ENCODE assay signal across 20 cellular contexts in genomic region chr14:72946491-72946890, GRCh38. TPM values are rescaled to one million over a fixed set of nuclear protein-coding genes. Genes with fewer than 3 reads are reported as not detected.
DNase-seq lines count a peak whose midpoint lies in the region; ATAC-seq and TF ChIP-seq lines count a peak whose summit lies in the region.
"Had no signal": no experiment of that assay in that cellular context is flagged by ENCODE, and none has a peak within 500 bp of the region (broad histone marks: within the 10 kb centered on the region; RNA-seq: fewer than 3 reads in every experiment).

No MANE protein-coding gene starts in this region.

- H3K27ac ChIP-seq in IMR-90 (ENCODE audit: insufficient read depth, low read length): no peak overlapping the region
- H3K27ac ChIP-seq in testis: no peak overlapping the region
- H3K27ac ChIP-seq in GM23338 (ENCODE audit: low read depth): no peak overlapping the region
- H3K27ac ChIP-seq: Peyer's patch had no signal

- H3K27me3 ChIP-seq in IMR-90 (ENCODE audit: control insufficient read depth, insufficient read depth, low read length) (no peaks in the 10 kb centered on the region), testis (no peaks in the 10 kb centered on the region), GM23338 (ENCODE audit: insufficient read depth) (no peaks in the 10 kb centered on the region)
- H3K27me3 ChIP-seq: MG63, Peyer's patch had no signal

- H3K36me3 Mint-ChIP-seq in GM23338 (ENCODE audit: low read depth): peaks cover 17% of the 10 kb centered on the region

- peak; percentile 76 for ATAC-seq in IMR-90 (ENCODE audit: low read depth)
- ATAC-seq in GM23338: no peak
- ATAC-seq: GM12878, Right ventricle myocardium inferior had no signal

- in situ Hi-C loops in IMR-90 (cut with MboI; ENCODE audit: low sequenced_read_pairs): loop anchor here (5.0 kb wide), 1 partner anchor 434 kb away; no protein-coding TSS in a partner anchor
- in situ Hi-C loops in astrocyte of the spinal cord (cut with HindIII; ENCODE audit: low sequenced_read_pairs): no loop called here

- H2BK20ac ChIP-seq in IMR-90 (ENCODE audit: low read depth, low read length): peak overlapping the region; percentile 51

- H3F3A ChIP-seq in GM23338 (replicated peaks; ENCODE audit: low read depth): no peaks in the 10 kb centered on the region

- H3K4me3 Mint-ChIP-seq in GM23338: no peak overlapping the region
- H3K4me3 Mint-ChIP-seq: B cell had no signal

- H3K9ac ChIP-seq in IMR-90 (ENCODE audit: low read depth, low read length): no peak overlapping the region

- no peaks in the 10 kb centered on the region; the same call in 2 of the 3 replicates for H3K4me1 Mint-ChIP-seq in GM23338
- H3K4me1 Mint-ChIP-seq: B cell had no signal

- WGBS in IMR-90 (ENCODE audit: extremely low coverage in 2 of 2, insufficient read length in 1 of 2), 2 experiments: 25% methylated on average over 2 of the region's 8 CpGs; no CpG with 5 or more reads in 1 of the 2 experiments
- 95 to 98% methylated on average over 7 to 8 of the region's 8 CpGs for WGBS in testis, 2 donors

- no peak overlapping the region for H3K27ac Mint-ChIP-seq in GM23338
- H3K27ac Mint-ChIP-seq: B cell had no signal

- no peak overlapping the region for H2BK15ac ChIP-seq in IMR-90 (ENCODE audit: low read depth, low read length)

- H3K9me1 ChIP-seq in IMR-90 (ENCODE audit: insufficient read depth, low read length): peaks cover 12% of the 10 kb centered on the region

- H2AK9ac ChIP-seq in IMR-90 (replicated peaks; ENCODE audit: low read depth, low read length, poor library complexity): peak overlapping the region; percentile 65

- DNase-seq in IMR-90 (peak; percentile 69), astrocyte of the spinal cord (ENCODE audit: low read depth, low spot score) (peak; percentile 75), iris pigment epithelial cell (ENCODE audit: low read depth) (peak; percentile 28), testis (no peak), RKO (ENCODE audit: low spot score) (no peak), NCI-H526 treated with DMSO at 0.1 percent for 48 hours (lab: John Stamatoyannopoulos, UW) (no peak), GM23338 (ENCODE audit: low spot score) (no peak)
- DNase-seq: DMS 273 treated with DMSO at 0.1 percent for 48 hours, DND-41, Karpas-422, MG63, NCI-H1048, NCI-H1436, NCI-H2029, NCI-H2171, NCI-H446 treated with DMSO at 0.1 percent for 48 hours, Peyer's patch had no signal

- H3K14ac ChIP-seq in IMR-90 (replicated peaks; ENCODE audit: low read depth, low read length): peak overlapping the region; percentile 36; the same call in 1 of the 2 replicates

- H2AK5ac ChIP-seq in IMR-90 (ENCODE audit: low read depth, low read length): no peak overlapping the region

- H3K4me1 ChIP-seq in IMR-90 (ENCODE audit: control insufficient read depth, insufficient read depth, low read length): 0 out of 2 replicates have a peak, but pooled peaks cover 4% of the 10 kb centered on the region
- H3K4me1 ChIP-seq in testis: no peaks in the 10 kb centered on the region
- no peaks in the 10 kb centered on the region for H3K4me1 ChIP-seq in GM23338 (ENCODE audit: insufficient read depth)
- H3K4me1 ChIP-seq: Peyer's patch had no signal

- no peak overlapping the region for H2BK120ac ChIP-seq in IMR-90 (ENCODE audit: low read depth, low read length)

- H4K20me1 ChIP-seq in IMR-90 (ENCODE audit: insufficient read depth, low read length) (no peaks in the 10 kb centered on the region), GM23338 (replicated peaks; ENCODE audit: insufficient read depth) (no peaks in the 10 kb centered on the region)

- H3K4me2 ChIP-seq in IMR-90 (ENCODE audit: low read depth, low read length): no peak overlapping the region
- no peak overlapping the region for H3K4me2 ChIP-seq in GM23338

- TF ChIP-seq POLR2A in IMR-90 (IDR thresholded peaks at IDR 0.05; ENCODE audit: low read depth, low read length) (no peak), testis (IDR thresholded peaks at IDR 0.05) (no peak)

- no peak overlapping the region for H3K4me3 ChIP-seq in IMR-90 (ENCODE audit: insufficient read depth, low read depth, low read length)
- no peak overlapping the region for H3K4me3 ChIP-seq in astrocyte of the spinal cord (ENCODE audit: low read depth, low read length)
- H3K4me3 ChIP-seq in testis: no peak overlapping the region
- H3K4me3 ChIP-seq in GM23338: no peak overlapping the region
- H3K4me3 ChIP-seq: GM12878, MG63, Peyer's patch had no signal

- H4K91ac ChIP-seq in IMR-90 (ENCODE audit: insufficient read depth, low read depth, low read length): 0 out of 2 replicates have a peak overlapping the region, but pooled peaks have one; percentile 21

- H2AFZ ChIP-seq in IMR-90 (replicated peaks; ENCODE audit: low read length, poor library complexity) (peak overlapping the region; percentile 57), GM23338 (no peak overlapping the region)

- H3K9me3 ChIP-seq in IMR-90 (ENCODE audit: control insufficient read depth, insufficient read depth, low read length) (no peaks in the 10 kb centered on the region), testis (no peaks in the 10 kb centered on the region)
- H3K9me3 ChIP-seq: MG63, Peyer's patch had no signal

- H3K36me3 ChIP-seq in IMR-90 (ENCODE audit: control insufficient read depth, insufficient read depth, low read length) (peaks cover 22% of the 10 kb centered on the region), testis (ENCODE audit: low read depth, missing control alignments) (no peaks in the 10 kb centered on the region), GM23338 (ENCODE audit: insufficient read depth) (peaks cover 9% of the 10 kb centered on the region; the same call in 1 of the 2 replicates)

- no peak overlapping the region for H3K56ac ChIP-seq in IMR-90 (ENCODE audit: extremely low read depth, insufficient read depth, low read length)

- no peaks in the 10 kb centered on the region for H3K79me1 ChIP-seq in IMR-90 (ENCODE audit: low read depth in 1 of 2, low read length in 2 of 2)

- peak overlapping the region; percentile 1 for H2BK5ac ChIP-seq in IMR-90 (ENCODE audit: low read depth, low read length, poor library complexity, severe bottlenecking)

- no peak overlapping the region for H4K5ac ChIP-seq in IMR-90 (ENCODE audit: low read depth, low read length)

- CTCF ChIA-PET in IMR-90 (lab: Yijun Ruan, JAX): interaction anchor here (1.1 to 5.7 kb wide), 3 partner anchors 11 to 433 kb away, joined by 3 to 70 read pairs (median 4); no protein-coding TSS in a partner anchor

- no peaks in the 10 kb centered on the region for H3K79me2 ChIP-seq in GM23338 (replicated peaks; ENCODE audit: insufficient read depth)

- H3K27me3 Mint-ChIP-seq in GM23338 (ENCODE audit: insufficient read depth, low read depth, poor library complexity): peaks cover 3% of the 10 kb centered on the region
- H3K27me3 Mint-ChIP-seq: B cell had no signal

- dilution Hi-C loops in IMR-90 (cut with HindIII; ENCODE audit: low sequenced_read_pairs, unreplicated experiment): no loop called here

- POLR2A ChIA-PET in IMR-90 (lab: Charles Lee; ENCODE audit: unreplicated experiment): no interaction called here

- peak overlapping the region in 1 of 2 experiments; percentile 62; a peak in 1 of 4 replicates for H4K8ac ChIP-seq in IMR-90 (ENCODE audit: low read depth in 2 of 2, low read length in 2 of 2)

- H3K9me2 ChIP-seq in GM23338 (ENCODE audit: insufficient read depth): no peaks in the 10 kb centered on the region

- intact Hi-C loops in IMR-90 (cut with micrococcal nuclease): no loop called here
- intact Hi-C loops in testis (cut with DNase I; ENCODE audit: low total_unique reads): no loop called here

- BruUV-seq in IMR-90 (replicated peaks; lab: Mats Ljungman, UMichigan): no TSS peak

- TF ChIP-seq RAD21 in IMR-90 (IDR thresholded peaks at IDR 0.05; ENCODE audit: low read length): no peak

- H3K9me3 Mint-ChIP-seq in GM23338: no peaks in the 10 kb centered on the region

- no peak for TF ChIP-seq CTCF in IMR-90 (conservative IDR thresholded peaks at IDR 0.05; ENCODE audit: low read depth, low read length)
- no peak for TF ChIP-seq CTCF in astrocyte of the spinal cord (IDR thresholded peaks at IDR 0.05; ENCODE audit: low read depth, low read length)
- no peak for TF ChIP-seq CTCF in testis (IDR thresholded peaks at IDR 0.05)
- no peak for TF ChIP-seq CTCF in GM23338 (conservative IDR thresholded peaks at IDR 0.05; ENCODE audit: low read depth in 2 of 2)

- peak overlapping the region; percentile 48; the same call in 1 of the 2 replicates for H3K4ac ChIP-seq in IMR-90 (ENCODE audit: low read depth, low read length)

- no peak overlapping the region for H3K23ac ChIP-seq in IMR-90 (ENCODE audit: low read depth, low read length)

- no peak overlapping the region; the same call in 1 of the 2 replicates for H3K18ac ChIP-seq in IMR-90 (ENCODE audit: low read depth, low read length)

TF ChIP-seq in GM23338, 12 proteins besides CTCF, POLR2A, EP300 and RAD21:
- TF ChIP-seq EZH2phosphoT487 (IDR thresholded peaks at IDR 0.05; ENCODE audit: unreplicated experiment) (no peak), STAT1 (IDR thresholded peaks at IDR 0.05; ENCODE audit: unreplicated experiment) (no peak)
TF ChIP-seq in GM23338: peak in this region for 0.

RNA-seq across cellular contexts. Expression of gene DCAF4, which starts 20.2 kb away (rescaled TPM):
- total RNA-seq in IMR-90 (2012; rRNA removed) (24.7 and 29.4 TPM in 2 replicates), testis (10 to 100 TPM; 35.6 to 38.0 TPM)
- polyA plus RNA-seq in IMR-90 (2012; rRNA removed) (22.8 and 28.8 TPM in 2 replicates), testis (ENCODE audit: insufficient read depth, low read depth, low replicate concordance) (19.2 TPM), GM23338 (2016; fragmentation: Nextera tagmentation; extraction: Ambion mirVana) (17.5 and 18.4 TPM in 2 replicates)
- polyA plus RNA-seq in IMR-90 (2012; cell fraction: cytosol; rRNA removed): 12.6 and 23.5 TPM in 2 replicates
- polyA plus RNA-seq in IMR-90 (2012; cell fraction: nucleus; rRNA removed; ENCODE audit: low replicate concordance): 35.2 and 102 TPM in 2 replicates
- 30.3 and 39.3 TPM in 2 replicates for total RNA-seq in GM23338 (2014; rRNA removed; shearing (Covaris generic))

RNA-seq across cellular contexts. Expression of gene DPF3, which starts 52.6 kb away (rescaled TPM):
- total RNA-seq in IMR-90 (2012; rRNA removed) (32.8 and 48.9 TPM in 2 replicates), testis (10 to 100 TPM; 14.6 to 41.6 TPM)
- polyA plus RNA-seq in IMR-90 (2012; rRNA removed) (30.5 and 37.7 TPM in 2 replicates), testis (ENCODE audit: insufficient read depth, low read depth, low replicate concordance) (26.4 TPM), GM23338 (2016; fragmentation: Nextera tagmentation; extraction: Ambion mirVana) (0.18 and 0.37 TPM in 2 replicates)
- 9.5 and 12.3 TPM in 2 replicates for polyA plus RNA-seq in IMR-90 (2012; cell fraction: cytosol; rRNA removed)
- polyA plus RNA-seq in IMR-90 (2012; cell fraction: nucleus; rRNA removed; ENCODE audit: low replicate concordance): 70.5 and 136 TPM in 2 replicates
- total RNA-seq in GM23338 (2014; rRNA removed; shearing (Covaris generic)): 1.0 TPM in 1 of 2 replicates, not detected in the other

Comparison
In these comparisons a context has a peak if more than half of its experiments do, and no peak if none do; other contexts are left out.
1. DNase-seq: peak in IMR-90 (single experiment), astrocyte of the spinal cord (single experiment) and iris pigment epithelial cell (single experiment); none in testis (single experiment), RKO (single experiment), NCI-H526 treated with DMSO at 0.1 percent for 48 hours (single experiment) and GM23338 (single experiment).